In genomic region chr9:133134419-133135190, GRCh38 we compare ENCODE assay signal across 8 cellular contexts. TPM values are rescaled to one million over a fixed set of nuclear protein-coding genes. Genes with fewer than 3 reads are reported as not detected.
DNase-seq lines count a peak whose midpoint lies in the region; ATAC-seq and TF ChIP-seq lines count a peak whose summit lies in the region.

No MANE protein-coding gene starts in this region.

- H3K9me3 Mint-ChIP-seq in brain = no peaks in the 10 kb centered on the region

- intact Hi-C loops in heart left ventricle (cut with DNase I) (loop anchor here in 1 of 10 donors (2.0 kb wide), 1 partner anchor 18 kb away; no protein-coding TSS in a partner anchor), Right ventricle myocardium superior (cut with DNase I) (no loop called here), mucosa of descending colon (cut with DNase I, micrococcal nuclease) (no loop called here)

- no peak for TF ChIP-seq EP300 in tibial nerve (IDR thresholded peaks at IDR 0.05)

- peaks cover 25 to 83% (median 53%) of the 10 kb centered on the region in 12 donors for H3K4me1 ChIP-seq in heart left ventricle
- H3K4me1 ChIP-seq in mucosa of descending colon (ENCODE audit: low read depth) = peaks cover 69% of the 10 kb centered on the region
- peaks cover 0 to 86% (median 78%) of the 10 kb centered on the region in 4 donors for H3K4me1 ChIP-seq in tibial nerve

- H3K36me3 Mint-ChIP-seq in brain = peaks cover 17% of the 10 kb centered on the region

- H3K4me3 Mint-ChIP-seq in brain = peak overlapping the region in 1 of 5 experiments; percentile 29

- peak overlapping the region; percentile 96 to 99 (median 98) for H3K27ac Mint-ChIP-seq in brain

- no peaks in the 10 kb centered on the region for H3K9me3 ChIP-seq in heart left ventricle
- H3K9me3 ChIP-seq in mucosa of descending colon = no peaks in the 10 kb centered on the region
- H3K9me3 ChIP-seq in tibial nerve = no peaks in the 10 kb centered on the region

- H3K4me1 Mint-ChIP-seq in brain = peaks cover 54% of the 10 kb centered on the region

- 55 to 64% (median 63%) methylated on average over 12 of the region's 12 CpGs for WGBS in heart left ventricle, 4 donors
- WGBS in tibial nerve, 2 donors = 76 to 82% methylated on average over 12 of the region's 12 CpGs

- DNase-seq in heart left ventricle = no peak
- DNase-seq in Right ventricle myocardium superior = no peak
- DNase-seq in mucosa of descending colon = peak in 1 of 3 donors; percentile 53
- DNase-seq in tibial nerve (ENCODE audit: low spot score in 2 of 2) = no peak
- DNase-seq in NCI-H1436 treated with DMSO at 0.1 percent for 48 hours (lab: John Stamatoyannopoulos, UW) = no peak
- DNase-seq in DMS79 treated with DMSO at 0.1 percent for 48 hours (lab: John Stamatoyannopoulos, UW) = no peak
- DNase-seq in germinal center (ENCODE audit: low spot score) = no peak

- no peak for TF ChIP-seq CTCF in heart left ventricle (IDR thresholded peaks at IDR 0.05)
- no peak for TF ChIP-seq CTCF in brain (conservative IDR thresholded peaks at IDR 0.05)
- TF ChIP-seq CTCF in mucosa of descending colon (IDR thresholded peaks at IDR 0.05) = no peak
- TF ChIP-seq CTCF in tibial nerve (IDR thresholded peaks at IDR 0.05) = no peak

- H3K27me3 ChIP-seq in heart left ventricle (no peaks in the 10 kb centered on the region), tibial nerve (no peaks in the 10 kb centered on the region)

- H3K36me3 ChIP-seq in heart left ventricle (no peaks in the 10 kb centered on the region), mucosa of descending colon (ENCODE audit: low read depth) (no peaks in the 10 kb centered on the region), tibial nerve (no peaks in the 10 kb centered on the region)

- ATAC-seq in heart left ventricle (no peak), Right ventricle myocardium superior (ENCODE audit: poor library complexity) (no peak), mucosa of descending colon (peak; percentile 41)

- H3K27me3 Mint-ChIP-seq in brain = peaks cover 3% of the 10 kb centered on the region

- H3K27ac ChIP-seq in heart left ventricle (peak overlapping the region; percentile 83 to 97 (median 92)), tibial nerve (peak overlapping the region; percentile 76 to 96 (median 90))

- TF ChIP-seq POLR2A in heart left ventricle (IDR thresholded peaks at IDR 0.05) (no peak), tibial nerve (IDR thresholded peaks at IDR 0.05) (no peak)

- no peak overlapping the region for H3K4me3 ChIP-seq in heart left ventricle
- H3K4me3 ChIP-seq in mucosa of descending colon = no peak overlapping the region
- no peak overlapping the region for H3K4me3 ChIP-seq in tibial nerve

RNA-seq across cellular contexts. Expression of gene RALGDS, which starts 13.6 kb away (rescaled TPM):
- total RNA-seq in heart left ventricle (10 to 100 TPM; 17.8 to 70.1 (median 26.6) TPM), Right ventricle myocardium superior (33.1 TPM), mucosa of descending colon (10 to 100 TPM; 38.3 to 59.4 (median 44.2) TPM), tibial nerve (10 to 100 TPM; 34.5 to 60.0 (median 48.7) TPM)
- polyA plus RNA-seq in heart left ventricle (10 to 100 TPM; 18.3 to 24.8 TPM), brain (ENCODE audit: insufficient read depth, low read depth, low replicate concordance) (168 TPM)

RNA-seq across cellular contexts. Expression of gene GBGT1, which starts 29.1 kb away (rescaled TPM):
- 10 to 100 TPM in 2 of 9 donors, 1 to 10 TPM in 7; 4.6 to 22.5 (median 7.1) TPM for total RNA-seq in heart left ventricle
- polyA plus RNA-seq in heart left ventricle = 1 to 10 TPM; 5.4 to 7.0 TPM
- total RNA-seq in Right ventricle myocardium superior = 6.4 TPM
- polyA plus RNA-seq in brain (ENCODE audit: insufficient read depth, low read depth, low replicate concordance) = 6.6 TPM
- 10 to 100 TPM in 1 of 3 donors, 1 to 10 TPM in 2; 4.3 to 14.0 (median 8.6) TPM for total RNA-seq in mucosa of descending colon
- 10 to 100 TPM; 15.3 to 63.3 (median 36.8) TPM for total RNA-seq in tibial nerve
